Comparison of ENCODE assay signal across 31 cellular contexts in the genomic region with DNA sequence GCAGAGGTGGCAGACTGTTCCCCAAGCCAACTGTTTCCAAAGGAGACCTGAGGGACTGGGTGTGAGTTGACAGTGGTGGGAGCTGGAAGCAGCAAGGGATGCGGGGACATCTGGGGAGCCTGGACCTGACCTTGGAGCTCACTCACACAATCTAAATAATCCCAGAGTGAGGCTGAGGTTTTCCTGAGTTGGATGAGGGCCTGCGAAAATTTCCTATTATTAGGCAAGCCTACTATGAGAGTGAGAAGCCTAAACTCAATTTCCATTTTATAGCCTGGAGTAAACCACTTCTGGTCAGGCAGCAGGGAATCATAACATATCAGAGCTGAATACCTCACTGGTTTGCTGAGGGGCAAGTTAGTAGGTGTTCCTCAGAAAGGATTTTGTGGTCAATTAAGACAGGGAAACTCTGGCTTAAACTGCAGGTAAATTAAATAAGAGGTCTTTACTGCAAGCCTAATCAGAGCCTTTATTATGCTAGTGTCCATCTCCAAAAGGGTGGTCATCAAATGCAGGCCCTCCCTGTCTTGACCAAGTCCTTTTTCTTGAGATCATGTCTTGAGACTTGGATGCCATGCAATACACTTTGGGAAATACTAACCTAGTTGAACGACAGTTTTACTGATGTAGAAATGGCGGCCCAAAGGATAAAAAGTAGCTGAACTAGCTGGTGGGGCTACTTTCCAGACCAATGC. TPM values are rescaled to one million over a fixed set of nuclear protein-coding genes. Genes with fewer than 3 reads are reported as not detected.
DNase-seq lines count a peak whose midpoint lies in the region; ATAC-seq and TF ChIP-seq lines count a peak whose summit lies in the region.
"Had no signal": no experiment of that assay in that cellular context is flagged by ENCODE, and none has a peak within 500 bp of the region (broad histone marks: within the 10 kb centered on the region; RNA-seq: fewer than 3 reads in every experiment).

No MANE protein-coding gene starts in this region.

- no peaks in the 10 kb centered on the region for H3K9me3 Mint-ChIP-seq in CD8-positive, alpha-beta T cell
- no peaks in the 10 kb centered on the region for H3K9me3 Mint-ChIP-seq in naive thymus-derived CD8-positive, alpha-beta T cell
- H3K9me3 Mint-ChIP-seq in endodermal cell: no peaks in the 10 kb centered on the region
- H3K9me3 Mint-ChIP-seq: activated CD4-positive, alpha-beta memory T cell treated with anti-CD3 and anti-CD28 coated beads for 36 hours; activated T-helper 1 cell treated with anti-CD3 and anti-CD28 coated beads, Interleukin-12 subunit alpha, Interleukin-12 subunit beta, Interleukin-2, Interleukin-4 antibody, amounts not matched to agents 30 ng/mL and 10 ng/mL and 1 ng/mL, durations not matched to agents 14 hours and 24 hours and 36 hours; T-helper 1 cell treated with Interleukin-12 subunit alpha and Interleukin-12 subunit beta and Interleukin-4 antibody, amounts not matched to agents 30 μg/mL and 1 μg/mL, for 36 hours had no signal

- no peak for ATAC-seq in CD8-positive, alpha-beta T cell
- ATAC-seq in naive thymus-derived CD8-positive, alpha-beta T cell: no peak
- no peak for ATAC-seq in GM18873 (IDR thresholded peaks at IDR 0.05; ENCODE audit: low FRiP score, unreplicated experiment)

- no peaks in the 10 kb centered on the region for H3K27me3 ChIP-seq in BLaER1
- H3K27me3 ChIP-seq in CD8-positive, alpha-beta T cell (ENCODE audit: insufficient read depth, low read length): no peaks in the 10 kb centered on the region
- H3K27me3 ChIP-seq in ascending aorta: no peaks in the 10 kb centered on the region
- H3K27me3 ChIP-seq in endodermal cell (ENCODE audit: control insufficient read depth, insufficient read depth, low read length, poor library complexity, severe bottlenecking): no peaks in the 10 kb centered on the region
- H3K27me3 ChIP-seq: colonic mucosa, MG63, upper lobe of left lung had no signal

- H3K27ac ChIP-seq in BLaER1 (no peak overlapping the region), ascending aorta (peak overlapping the region; percentile 96 to 98), endodermal cell (ENCODE audit: low read depth, low read length) (no peak overlapping the region)
- no peak overlapping the region for H3K27ac ChIP-seq in CD8-positive, alpha-beta T cell (ENCODE audit: low read depth, low read length)

- peak overlapping the region; percentile 5 for H3K4me3 Mint-ChIP-seq in CD8-positive, alpha-beta T cell
- peak overlapping the region in 4 of 10 donors; percentile 1 to 99 (median 64) for H3K4me3 Mint-ChIP-seq in naive thymus-derived CD8-positive, alpha-beta T cell
- no peak overlapping the region for H3K4me3 Mint-ChIP-seq in endodermal cell

- intact Hi-C loops in CD8-positive, alpha-beta T cell (cut with DNase I, micrococcal nuclease): loop anchor here in 1 of 2 experiments (10.0 kb wide), 1 partner anchor 49 kb away; no protein-coding TSS in a partner anchor
- intact Hi-C loops in ascending aorta (cut with DNase I): loop anchor here (2.0 kb wide), 1 partner anchor 53 kb away; no protein-coding TSS in a partner anchor

- peaks cover 24% of the 10 kb centered on the region for H3K36me3 ChIP-seq in BLaER1
- H3K36me3 ChIP-seq in CD8-positive, alpha-beta T cell (ENCODE audit: insufficient read depth, low read length): peaks cover 21% of the 10 kb centered on the region
- peaks cover 15 to 23% of the 10 kb centered on the region in 2 donors for H3K36me3 ChIP-seq in ascending aorta
- H3K36me3 ChIP-seq in endodermal cell (ENCODE audit: control insufficient read depth, insufficient read depth, low read length): peaks cover 23% of the 10 kb centered on the region
- H3K36me3 ChIP-seq: colonic mucosa had no signal

- no peak overlapping the region for H3K27ac Mint-ChIP-seq in CD8-positive, alpha-beta T cell
- peak overlapping the region in 6 of 10 donors; percentile 19 to 96 (median 62) for H3K27ac Mint-ChIP-seq in naive thymus-derived CD8-positive, alpha-beta T cell
- H3K27ac Mint-ChIP-seq in endodermal cell: no peak overlapping the region
- H3K27ac Mint-ChIP-seq: activated T-helper 1 cell treated with anti-CD3 and anti-CD28 coated beads, Interleukin-12 subunit alpha, Interleukin-12 subunit beta, Interleukin-2, Interleukin-4 antibody, amounts not matched to agents 30 ng/mL and 10 ng/mL and 1 ng/mL, durations not matched to agents 14 hours and 24 hours and 36 hours had no signal

- WGBS in endodermal cell (ENCODE audit: insufficient coverage in 1 of 2, insufficient read length in 1 of 2), 2 experiments: 91 to 100% methylated on average over 2 to 4 of the region's 4 CpGs

- H3K4me1 ChIP-seq in BLaER1 (peaks cover 21% of the 10 kb centered on the region), ascending aorta (peaks cover 3 to 9% of the 10 kb centered on the region in 2 donors), endodermal cell (ENCODE audit: control insufficient read depth, insufficient read depth, low read length) (peaks cover 5% of the 10 kb centered on the region)
- H3K4me1 ChIP-seq in CD8-positive, alpha-beta T cell (ENCODE audit: insufficient read depth, low read length): peaks cover 20% of the 10 kb centered on the region
- H3K4me1 ChIP-seq: Caco-2 had no signal

- DNase-seq in CD8-positive, alpha-beta T cell: no peak
- no peak for DNase-seq in ascending aorta (ENCODE audit: low spot score in 2 of 2)
- DNase-seq in naive thymus-derived CD8-positive, alpha-beta T cell: no peak
- no peak for DNase-seq in GM13976 (ENCODE audit: low spot score)
- no peak for DNase-seq in anterior cingulate cortex (lab: John Stamatoyannopoulos, UW)
- no peak for DNase-seq in endodermal cell
- DNase-seq: activated CD4-positive, alpha-beta memory T cell treated with anti-CD3 and anti-CD28 coated beads for 36 hours; activated CD8-positive, alpha-beta memory T cell treated with anti-CD3 and anti-CD28 coated beads, Interleukin-2, amount 50 U/mL, for 48 hours; activated naive CD4-positive, alpha-beta T cell treated with anti-CD3 and anti-CD28 coated beads, Interleukin-2, amount 50 U/mL, for 16 hours; amygdala; Caco-2; colonic mucosa; DMS53; effector CD8-positive, alpha-beta T cell; KBM-7; kidney; MG63; midbrain; NCI-H1105 treated with DMSO at 0.1 percent for 48 hours; NCI-H187 treated with DMSO at 0.1 percent for 48 hours; NCI-H524 treated with DMSO at 0.1 percent for 48 hours; NK-92 treated with Interleukin-12 subunit alpha and Interleukin-12 subunit beta, amount 100 ng/mL, for 24 hours; retina; SK-N-SH; stimulated activated naive CD4-positive, alpha-beta T cell; upper lobe of left lung had no signal

- CTCF ChIA-PET in CD8-positive, alpha-beta T cell (lab: Charles Lee): interaction anchor here (0.7 to 4.0 kb wide), 4 partner anchors 21 to 54 kb away, joined by 3 to 22 read pairs (median 8); a partner anchor contains a TSS

- H3K27me3 Mint-ChIP-seq in CD8-positive, alpha-beta T cell (ENCODE audit: low read depth): peaks cover 4% of the 10 kb centered on the region
- peaks cover 0 to 5% (median 0%) of the 10 kb centered on the region in 5 donors for H3K27me3 Mint-ChIP-seq in naive thymus-derived CD8-positive, alpha-beta T cell
- H3K27me3 Mint-ChIP-seq in endodermal cell (ENCODE audit: insufficient read depth): no peaks in the 10 kb centered on the region

- H3K9me3 ChIP-seq in BLaER1 (no peaks in the 10 kb centered on the region), ascending aorta (no peaks in the 10 kb centered on the region), endodermal cell (ENCODE audit: control insufficient read depth, low read length) (no peaks in the 10 kb centered on the region)
- no peaks in the 10 kb centered on the region for H3K9me3 ChIP-seq in CD8-positive, alpha-beta T cell (ENCODE audit: low read length)
- H3K9me3 ChIP-seq: Caco-2, colonic mucosa, MG63, SK-N-SH, upper lobe of left lung had no signal

- no peak for TF ChIP-seq CTCF in CD8-positive, alpha-beta T cell (IDR thresholded peaks at IDR 0.05)
- TF ChIP-seq CTCF in ascending aorta (IDR thresholded peaks at IDR 0.05) (no peak), GM13976 (IDR thresholded peaks at IDR 0.05; ENCODE audit: borderline replicate concordance, control extremely low read depth, extremely low read depth, insufficient read depth, missing control alignments) (no peak), endodermal cell (conservative IDR thresholded peaks at IDR 0.05) (no peak)

- H3K9ac ChIP-seq in BLaER1 (no peak overlapping the region), endodermal cell (ENCODE audit: extremely low read depth, low read length, poor library complexity, severe bottlenecking) (no peak overlapping the region)
- H3K9ac ChIP-seq: parathyroid adenoma, SK-N-SH had no signal

- POLR2A ChIA-PET in CD8-positive, alpha-beta T cell (lab: Charles Lee): interaction anchor here (10.7 kb wide), 1 partner anchor 18 kb away, joined by 153 read pairs; a partner anchor contains a TSS
- POLR2A ChIA-PET in naive thymus-derived CD8-positive, alpha-beta T cell (lab: Charles Lee): interaction anchor here (7.6 kb wide), 1 partner anchor 19 kb away, joined by 170 read pairs; a partner anchor contains a TSS

- H3K4me3 ChIP-seq in BLaER1: no peak overlapping the region
- H3K4me3 ChIP-seq in CD8-positive, alpha-beta T cell (ENCODE audit: low read depth, low read length): no peak overlapping the region
- no peak overlapping the region for H3K4me3 ChIP-seq in ascending aorta
- H3K4me3 ChIP-seq in endodermal cell (ENCODE audit: low read length): no peak overlapping the region

- H3K4me2 ChIP-seq in BLaER1: peak overlapping the region; percentile 95; the same call in 1 of the 2 replicates

- H4K20me1 ChIP-seq in BLaER1: no peaks in the 10 kb centered on the region; the same call in 1 of the 2 replicates

- in situ Hi-C loops in GM13976 (cut with MboI; ENCODE audit: low sequenced_read_pairs, unreplicated experiment): no loop called here

- peaks cover 20% of the 10 kb centered on the region for H3K4me1 Mint-ChIP-seq in CD8-positive, alpha-beta T cell (ENCODE audit: low read depth)
- peaks cover 16 to 26% (median 23%) of the 10 kb centered on the region in 4 donors for H3K4me1 Mint-ChIP-seq in naive thymus-derived CD8-positive, alpha-beta T cell
- H3K4me1 Mint-ChIP-seq in endodermal cell: peaks cover 14% of the 10 kb centered on the region

- H3K36me3 Mint-ChIP-seq in CD8-positive, alpha-beta T cell: peaks cover 25% of the 10 kb centered on the region
- peaks cover 0 to 23% (median 4%) of the 10 kb centered on the region in 3 donors for H3K36me3 Mint-ChIP-seq in naive thymus-derived CD8-positive, alpha-beta T cell
- peaks cover 21% of the 10 kb centered on the region for H3K36me3 Mint-ChIP-seq in endodermal cell (ENCODE audit: low read depth)

RNA-seq across cellular contexts. Expression of a gene that starts 1.7 kb away (rescaled TPM):
- 100 to 1,000 TPM; 115 to 117 TPM for total RNA-seq in CD8-positive, alpha-beta T cell
- total RNA-seq in ascending aorta (251 TPM), endodermal cell (100 to 1,000 TPM; 211 to 233 TPM)
- total RNA-seq in naive thymus-derived CD8-positive, alpha-beta T cell: 100 to 1,000 TPM; 119 to 125 TPM
- polyA plus RNA-seq in naive thymus-derived CD8-positive, alpha-beta T cell: 100 to 1,000 TPM; 321 to 373 (median 350) TPM
- 231 TPM for polyA plus RNA-seq in endodermal cell (2013, experiment 1 of 2)
- 226 TPM for polyA plus RNA-seq in endodermal cell (2013, experiment 2 of 2)

RNA-seq across cellular contexts. Expression of a gene that starts 19.7 kb away (rescaled TPM):
- total RNA-seq in CD8-positive, alpha-beta T cell: 10 to 100 TPM; 81.9 to 82.1 TPM
- total RNA-seq in ascending aorta: 125 TPM
- 10 to 100 TPM; 94.0 to 97.8 TPM for total RNA-seq in naive thymus-derived CD8-positive, alpha-beta T cell
- polyA plus RNA-seq in naive thymus-derived CD8-positive, alpha-beta T cell: 10 to 100 TPM; 11.7 to 17.9 (median 13.0) TPM
- 10 to 100 TPM; 71.8 to 75.0 TPM for total RNA-seq in endodermal cell
- 71.7 TPM for polyA plus RNA-seq in endodermal cell (2013, experiment 1 of 2)
- polyA plus RNA-seq in endodermal cell (2013, experiment 2 of 2): 68.6 TPM

RNA-seq across cellular contexts. Expression of a gene that starts 25.3 kb away (rescaled TPM):
- total RNA-seq in CD8-positive, alpha-beta T cell: 1 to 10 TPM; 7.1 to 7.8 TPM
- 4.6 TPM for total RNA-seq in ascending aorta
- total RNA-seq in naive thymus-derived CD8-positive, alpha-beta T cell: 10 to 100 TPM; 18.2 to 21.2 TPM
- 1 to 10 TPM in 1 of 3 donors, under 1 TPM in 2; 0.35 to 1.5 (median 0.68) TPM for polyA plus RNA-seq in naive thymus-derived CD8-positive, alpha-beta T cell
- total RNA-seq in endodermal cell: 10 to 100 TPM; 12.5 to 17.4 TPM
- polyA plus RNA-seq in endodermal cell (2013, experiment 1 of 2): 7.2 TPM
- polyA plus RNA-seq in endodermal cell (2013, experiment 2 of 2): 7.0 TPM

RNA-seq across cellular contexts. Expression of a gene that starts 54.5 kb away (rescaled TPM):
- total RNA-seq in CD8-positive, alpha-beta T cell: 10 to 100 TPM; 48.6 to 49.0 TPM
- total RNA-seq in ascending aorta (19.4 TPM), endodermal cell (10 to 100 TPM; 41.8 to 53.9 TPM)
- 10 to 100 TPM; 76.4 to 78.7 TPM for total RNA-seq in naive thymus-derived CD8-positive, alpha-beta T cell
- 10 to 100 TPM in 2 of 3 donors, 1 to 10 TPM in 1; 8.1 to 14.8 (median 14.3) TPM for polyA plus RNA-seq in naive thymus-derived CD8-positive, alpha-beta T cell
- polyA plus RNA-seq in endodermal cell (2013, experiment 1 of 2): 17.7 TPM
- 15.6 TPM for polyA plus RNA-seq in endodermal cell (2013, experiment 2 of 2)

Comparison
In these comparisons a context has a peak if more than half of its experiments do, and no peak if none do; other contexts are left out.
1. H3K27ac ChIP-seq: peak in ascending aorta (2 of 2); none in BLaER1 (single experiment), CD8-positive, alpha-beta T cell (single experiment) and endodermal cell (single experiment).
2. H3K27ac Mint-ChIP-seq: peak in naive thymus-derived CD8-positive, alpha-beta T cell (6 of 10); none in CD8-positive, alpha-beta T cell (single experiment) and endodermal cell (single experiment).